Comparison of ENCODE assay signal across 8 cellular contexts in genomic region chr14:55191881-55192616, GRCh38. TPM values are rescaled to one million over a fixed set of nuclear protein-coding genes. Genes with fewer than 3 reads are reported as not detected.
DNase-seq lines count a peak whose midpoint lies in the region; ATAC-seq and TF ChIP-seq lines count a peak whose summit lies in the region.

No MANE protein-coding gene starts in this region.

- H3K36me3 Mint-ChIP-seq in MCF 10A (ENCODE audit: insufficient read depth, unreplicated experiment): peaks cover 7% of the 10 kb centered on the region

- POLR2A ChIA-PET in MCF 10A (lab: Yijun Ruan, JAX): interaction anchor here (0.5 to 1.8 kb wide), 10 partner anchors 11 to 603 kb away, joined by 3 to 8 read pairs (median 3); partner anchors contain the start of gene MAPK1IP1L

- CTCF ChIA-PET in MCF 10A (lab: Yijun Ruan, JAX): interaction anchor here (0.6 to 1.8 kb wide), 6 partner anchors 9 to 1886 kb away, joined by 3 to 5 read pairs (median 4); partner anchors contain the start of gene FBXO34

- no peak for DNase-seq in MCF 10A (ENCODE audit: unreplicated experiment)
- DNase-seq in ACHN: no peak
- no peak for DNase-seq in HT-29 (ENCODE audit: low spot score)

- no peaks in the 10 kb centered on the region for H3K27me3 Mint-ChIP-seq in MCF 10A (ENCODE audit: insufficient read depth, unreplicated experiment)

- no peaks in the 10 kb centered on the region for H3K27me3 ChIP-seq in muscle layer of colon (ENCODE audit: control insufficient read depth in 1 of 2, insufficient read depth in 2 of 2, low read length in 2 of 2)

- H3K9me3 ChIP-seq in muscle layer of colon (ENCODE audit: low read length): no peaks in the 10 kb centered on the region

- no peaks in the 10 kb centered on the region for H3K36me3 ChIP-seq in muscle layer of colon (ENCODE audit: insufficient read depth, low read length)

- in situ Hi-C loops in ACHN (cut with HindIII; ENCODE audit: low pct_ligation_motif_present, low pct_unique_long_range_greater_than_20kb, low sequenced_read_pairs): no loop called here

- peak overlapping the region; percentile 9 to 74 for H3K4me3 ChIP-seq in muscle layer of colon (ENCODE audit: low read depth in 1 of 2, low read length in 2 of 2)

- peaks cover 19% of the 10 kb centered on the region for H3K4me1 Mint-ChIP-seq in MCF 10A (ENCODE audit: insufficient read depth, unreplicated experiment)

- H3K27ac ChIP-seq in muscle layer of colon (ENCODE audit: low read depth, low read length): no peak overlapping the region

- peak overlapping the region; percentile 23 for H3K9ac ChIP-seq in muscle layer of colon (ENCODE audit: low read length)

- intact Hi-C loops in MCF 10A (cut with micrococcal nuclease): no loop called here

- no peak for TF ChIP-seq CTCF in MCF 10A (IDR thresholded peaks at IDR 0.05; ENCODE audit: unreplicated experiment)

- H3K4me3 Mint-ChIP-seq in MCF 10A (ENCODE audit: unreplicated experiment): peak overlapping the region; percentile 100

- ATAC-seq in GM18511 (IDR thresholded peaks at IDR 0.05; ENCODE audit: unreplicated experiment) (peak; percentile 44), HG03442 (IDR thresholded peaks at IDR 0.05; ENCODE audit: unreplicated experiment) (peak; percentile 29), HG03135 (IDR thresholded peaks at IDR 0.05; ENCODE audit: unreplicated experiment) (no peak), HG03139 (IDR thresholded peaks at IDR 0.05; ENCODE audit: unreplicated experiment) (no peak)

- no peaks in the 10 kb centered on the region for H3K9me3 Mint-ChIP-seq in MCF 10A (ENCODE audit: unreplicated experiment)

- peaks cover 6% of the 10 kb centered on the region for H3K4me1 ChIP-seq in muscle layer of colon (ENCODE audit: insufficient read depth, low read length)

- peak overlapping the region; percentile 76 for H3K27ac Mint-ChIP-seq in MCF 10A (ENCODE audit: low read depth, unreplicated experiment)

- BruUV-seq in MCF 10A (replicated peaks; lab: Mats Ljungman, UMichigan): TSS peak; percentile 63

RNA-seq across cellular contexts. Expression of gene DLGAP5, which starts 0.7 kb away (rescaled TPM):
- 13.4 and 17.6 TPM in 2 replicates for total RNA-seq in MCF 10A (2022)
- total RNA-seq in HT-29 (2014; rRNA removed; shearing (Covaris generic)): 12.7 and 14.1 TPM in 2 replicates

Comparison
In these comparisons a context has a peak if more than half of its experiments do, and no peak if none do; other contexts are left out.
1. ATAC-seq: peak in GM18511 (single experiment) and HG03442 (single experiment); none in HG03135 (single experiment) and HG03139 (single experiment).